In the genomic region with DNA sequence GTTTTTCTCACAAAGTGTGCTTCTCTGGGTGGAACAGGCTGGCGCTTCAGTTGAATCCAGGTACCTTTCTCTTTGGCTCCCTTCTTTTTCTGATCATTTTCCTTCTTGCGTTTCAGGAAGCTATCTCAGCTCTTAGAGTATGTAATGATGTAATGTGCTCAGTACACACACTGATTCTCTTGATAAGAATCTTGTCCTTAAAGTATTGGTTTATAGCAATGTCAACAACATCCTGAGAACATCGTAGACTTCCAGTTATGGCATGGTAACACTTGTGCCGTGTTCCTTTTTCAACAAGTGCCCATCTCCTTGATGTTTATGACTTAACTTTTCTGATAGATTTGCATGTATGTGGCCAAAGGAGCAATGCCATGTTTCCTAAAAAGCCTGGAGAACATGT, we compare ENCODE assay signal across 1 cellular context.
TF ChIP-seq lines count a peak whose summit lies in the region.

No MANE protein-coding gene starts in this region.

TF ChIP-seq in GM23338, 12 proteins besides CTCF, POLR2A, EP300 and RAD21 (continued from another document):
- TF ChIP-seq, protein P1, sequence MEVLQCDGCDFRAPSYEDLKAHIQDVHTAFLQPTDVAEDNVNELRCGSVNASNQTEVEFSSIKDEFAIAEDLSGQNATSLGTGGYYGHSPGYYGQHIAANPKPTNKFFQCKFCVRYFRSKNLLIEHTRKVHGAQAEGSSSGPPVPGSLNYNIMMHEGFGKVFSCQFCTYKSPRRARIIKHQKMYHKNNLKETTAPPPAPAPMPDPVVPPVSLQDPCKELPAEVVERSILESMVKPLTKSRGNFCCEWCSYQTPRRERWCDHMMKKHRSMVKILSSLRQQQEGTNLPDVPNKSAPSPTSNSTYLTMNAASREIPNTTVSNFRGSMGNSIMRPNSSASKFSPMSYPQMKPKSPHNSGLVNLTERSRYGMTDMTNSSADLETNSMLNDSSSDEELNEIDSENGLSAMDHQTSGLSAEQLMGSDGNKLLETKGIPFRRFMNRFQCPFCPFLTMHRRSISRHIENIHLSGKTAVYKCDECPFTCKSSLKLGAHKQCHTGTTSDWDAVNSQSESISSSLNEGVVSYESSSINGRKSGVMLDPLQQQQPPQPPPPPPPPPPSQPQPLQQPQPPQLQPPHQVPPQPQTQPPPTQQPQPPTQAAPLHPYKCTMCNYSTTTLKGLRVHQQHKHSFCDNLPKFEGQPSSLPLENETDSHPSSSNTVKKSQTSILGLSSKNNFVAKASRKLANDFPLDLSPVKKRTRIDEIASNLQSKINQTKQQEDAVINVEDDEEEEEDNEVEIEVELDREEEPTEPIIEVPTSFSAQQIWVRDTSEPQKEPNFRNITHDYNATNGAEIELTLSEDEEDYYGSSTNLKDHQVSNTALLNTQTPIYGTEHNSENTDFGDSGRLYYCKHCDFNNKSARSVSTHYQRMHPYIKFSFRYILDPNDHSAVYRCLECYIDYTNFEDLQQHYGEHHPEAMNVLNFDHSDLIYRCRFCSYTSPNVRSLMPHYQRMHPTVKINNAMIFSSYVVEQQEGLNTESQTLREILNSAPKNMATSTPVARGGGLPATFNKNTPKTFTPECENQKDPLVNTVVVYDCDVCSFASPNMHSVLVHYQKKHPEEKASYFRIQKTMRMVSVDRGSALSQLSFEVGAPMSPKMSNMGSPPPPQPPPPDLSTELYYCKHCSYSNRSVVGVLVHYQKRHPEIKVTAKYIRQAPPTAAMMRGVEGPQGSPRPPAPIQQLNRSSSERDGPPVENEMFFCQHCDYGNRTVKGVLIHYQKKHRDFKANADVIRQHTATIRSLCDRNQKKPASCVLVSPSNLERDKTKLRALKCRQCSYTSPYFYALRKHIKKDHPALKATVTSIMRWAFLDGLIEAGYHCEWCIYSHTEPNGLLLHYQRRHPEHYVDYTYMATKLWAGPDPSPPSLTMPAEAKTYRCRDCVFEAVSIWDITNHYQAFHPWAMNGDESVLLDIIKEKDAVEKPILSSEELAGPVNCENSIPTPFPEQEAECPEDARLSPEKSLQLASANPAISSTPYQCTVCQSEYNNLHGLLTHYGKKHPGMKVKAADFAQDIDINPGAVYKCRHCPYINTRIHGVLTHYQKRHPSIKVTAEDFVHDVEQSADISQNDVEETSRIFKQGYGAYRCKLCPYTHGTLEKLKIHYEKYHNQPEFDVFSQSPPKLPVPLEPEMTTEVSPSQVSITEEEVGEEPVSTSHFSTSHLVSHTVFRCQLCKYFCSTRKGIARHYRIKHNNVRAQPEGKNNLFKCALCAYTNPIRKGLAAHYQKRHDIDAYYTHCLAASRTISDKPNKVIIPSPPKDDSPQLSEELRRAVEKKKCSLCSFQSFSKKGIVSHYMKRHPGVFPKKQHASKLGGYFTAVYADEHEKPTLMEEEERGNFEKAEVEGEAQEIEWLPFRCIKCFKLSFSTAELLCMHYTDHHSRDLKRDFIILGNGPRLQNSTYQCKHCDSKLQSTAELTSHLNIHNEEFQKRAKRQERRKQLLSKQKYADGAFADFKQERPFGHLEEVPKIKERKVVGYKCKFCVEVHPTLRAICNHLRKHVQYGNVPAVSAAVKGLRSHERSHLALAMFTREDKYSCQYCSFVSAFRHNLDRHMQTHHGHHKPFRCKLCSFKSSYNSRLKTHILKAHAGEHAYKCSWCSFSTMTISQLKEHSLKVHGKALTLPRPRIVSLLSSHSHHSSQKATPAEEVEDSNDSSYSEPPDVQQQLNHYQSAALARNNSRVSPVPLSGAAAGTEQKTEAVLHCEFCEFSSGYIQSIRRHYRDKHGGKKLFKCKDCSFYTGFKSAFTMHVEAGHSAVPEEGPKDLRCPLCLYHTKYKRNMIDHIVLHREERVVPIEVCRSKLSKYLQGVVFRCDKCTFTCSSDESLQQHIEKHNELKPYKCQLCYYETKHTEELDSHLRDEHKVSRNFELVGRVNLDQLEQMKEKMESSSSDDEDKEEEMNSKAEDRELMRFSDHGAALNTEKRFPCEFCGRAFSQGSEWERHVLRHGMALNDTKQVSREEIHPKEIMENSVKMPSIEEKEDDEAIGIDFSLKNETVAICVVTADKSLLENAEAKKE (CRISPR knock-in tag; IDR thresholded peaks at IDR 0.05) = no peak
- TF ChIP-seq, protein P2, sequence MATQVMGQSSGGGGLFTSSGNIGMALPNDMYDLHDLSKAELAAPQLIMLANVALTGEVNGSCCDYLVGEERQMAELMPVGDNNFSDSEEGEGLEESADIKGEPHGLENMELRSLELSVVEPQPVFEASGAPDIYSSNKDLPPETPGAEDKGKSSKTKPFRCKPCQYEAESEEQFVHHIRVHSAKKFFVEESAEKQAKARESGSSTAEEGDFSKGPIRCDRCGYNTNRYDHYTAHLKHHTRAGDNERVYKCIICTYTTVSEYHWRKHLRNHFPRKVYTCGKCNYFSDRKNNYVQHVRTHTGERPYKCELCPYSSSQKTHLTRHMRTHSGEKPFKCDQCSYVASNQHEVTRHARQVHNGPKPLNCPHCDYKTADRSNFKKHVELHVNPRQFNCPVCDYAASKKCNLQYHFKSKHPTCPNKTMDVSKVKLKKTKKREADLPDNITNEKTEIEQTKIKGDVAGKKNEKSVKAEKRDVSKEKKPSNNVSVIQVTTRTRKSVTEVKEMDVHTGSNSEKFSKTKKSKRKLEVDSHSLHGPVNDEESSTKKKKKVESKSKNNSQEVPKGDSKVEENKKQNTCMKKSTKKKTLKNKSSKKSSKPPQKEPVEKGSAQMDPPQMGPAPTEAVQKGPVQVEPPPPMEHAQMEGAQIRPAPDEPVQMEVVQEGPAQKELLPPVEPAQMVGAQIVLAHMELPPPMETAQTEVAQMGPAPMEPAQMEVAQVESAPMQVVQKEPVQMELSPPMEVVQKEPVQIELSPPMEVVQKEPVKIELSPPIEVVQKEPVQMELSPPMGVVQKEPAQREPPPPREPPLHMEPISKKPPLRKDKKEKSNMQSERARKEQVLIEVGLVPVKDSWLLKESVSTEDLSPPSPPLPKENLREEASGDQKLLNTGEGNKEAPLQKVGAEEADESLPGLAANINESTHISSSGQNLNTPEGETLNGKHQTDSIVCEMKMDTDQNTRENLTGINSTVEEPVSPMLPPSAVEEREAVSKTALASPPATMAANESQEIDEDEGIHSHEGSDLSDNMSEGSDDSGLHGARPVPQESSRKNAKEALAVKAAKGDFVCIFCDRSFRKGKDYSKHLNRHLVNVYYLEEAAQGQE (IDR thresholded peaks at IDR 0.05; ENCODE audit: unreplicated experiment) = no peak
- TF ChIP-seq EZH2 (IDR thresholded peaks at IDR 0.05; ENCODE audit: low read depth, unreplicated experiment) (no peak), ZNF331 (CRISPR knock-in tag; IDR thresholded peaks at IDR 0.05; ENCODE audit: low read depth) (no peak)
